Comparison of ENCODE assay signal across 17 cellular contexts in the genomic region with DNA sequence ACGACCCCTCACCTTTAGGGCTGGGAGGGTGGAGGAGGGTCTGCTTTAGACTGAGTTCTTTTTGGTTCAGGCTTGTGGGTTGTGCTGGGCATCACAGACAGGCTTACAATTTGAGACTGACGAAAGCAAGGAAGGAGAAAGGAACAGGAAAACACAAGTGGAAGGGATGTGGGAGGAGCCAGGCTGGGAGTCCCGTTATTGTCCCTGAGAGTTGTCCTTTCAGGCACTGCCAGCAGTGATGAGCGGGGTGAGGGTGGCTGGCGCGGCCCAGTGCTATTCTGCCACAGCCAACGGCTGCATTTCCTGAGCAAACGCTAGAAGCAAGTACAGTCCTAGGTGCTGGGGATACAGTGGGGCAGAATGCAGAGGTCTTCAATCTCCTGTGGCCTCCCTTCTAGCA. TPM values are rescaled to one million over a fixed set of nuclear protein-coding genes. Genes with fewer than 3 reads are reported as not detected.
DNase-seq lines count a peak whose midpoint lies in the region; ATAC-seq and TF ChIP-seq lines count a peak whose summit lies in the region.
"Had no signal": no experiment of that assay in that cellular context is flagged by ENCODE, and none has a peak within 500 bp of the region (broad histone marks: within the 10 kb centered on the region; RNA-seq: fewer than 3 reads in every experiment).

No MANE protein-coding gene starts in this region.

- H3K27me3 ChIP-seq in heart right ventricle (no peaks in the 10 kb centered on the region), neuronal stem cell (ENCODE audit: control insufficient read depth in 3 of 3, insufficient read depth in 3 of 3, low read depth in 1 of 3, low read length in 3 of 3) (no peaks in the 10 kb centered on the region), left lung (no peaks in the 10 kb centered on the region)

- H3K18ac ChIP-seq in neuronal stem cell (ENCODE audit: low read length) = peak overlapping the region; percentile 38

- H2BK5ac ChIP-seq in neuronal stem cell (ENCODE audit: low read length) = no peak overlapping the region

- no peak overlapping the region for H2AK5ac ChIP-seq in neuronal stem cell (ENCODE audit: low read depth, low read length)

- ATAC-seq in heart right ventricle (peak in 7 of 8 donors; percentile 26 to 64 (median 33)), HG02852 (IDR thresholded peaks at IDR 0.05; ENCODE audit: unreplicated experiment) (no peak), left lung (no peak)

- intact Hi-C loops in heart right ventricle (cut with DNase I) (no loop called here), CD14-positive monocyte (cut with micrococcal nuclease) (loop anchor here in 1 of 2 donors (10.0 kb wide), 1 partner anchor 193 kb away; a partner anchor contains a TSS), left lung (cut with DNase I) (no loop called here)

- no peak overlapping the region for H2BK15ac ChIP-seq in neuronal stem cell (ENCODE audit: low read length)

- H2BK12ac ChIP-seq in neuronal stem cell (ENCODE audit: low read length) = no peak overlapping the region

- H3K23ac ChIP-seq in neuronal stem cell (ENCODE audit: low read depth, low read length, poor library complexity) = no peak overlapping the region

- WGBS in heart right ventricle, 2 donors = 20 to 36% methylated on average over 8 of the region's 8 CpGs
- no CpG with 5 or more reads among the region's 8 CpGs for WGBS in neuronal stem cell (ENCODE audit: extremely low coverage in 2 of 2, insufficient read length in 2 of 2, insufficient replicate concordance in 1 of 2), 2 donors

- H3K36me3 Mint-ChIP-seq in CD14-positive monocyte = no peaks in the 10 kb centered on the region
- H3K36me3 Mint-ChIP-seq: activated naive CD8-positive, alpha-beta T cell had no signal

- no peaks in the 10 kb centered on the region for H3K79me1 ChIP-seq in neuronal stem cell (ENCODE audit: low read depth, low read length)

- H2BK120ac ChIP-seq in neuronal stem cell (ENCODE audit: low read depth, low read length) = no peak overlapping the region

- H3K4me3 ChIP-seq in heart right ventricle (no peak overlapping the region), neuronal stem cell (ENCODE audit: low read length in 2 of 2) (no peak overlapping the region), left lung (no peak overlapping the region)

- H3K27ac Mint-ChIP-seq in CD14-positive monocyte = no peak overlapping the region
- H3K27ac Mint-ChIP-seq: activated naive CD8-positive, alpha-beta T cell had no signal

- peaks cover 9% of the 10 kb centered on the region for H3K4me1 Mint-ChIP-seq in CD14-positive monocyte

- H3K9me3 Mint-ChIP-seq in CD14-positive monocyte = peaks cover 0 to 5% (median 0%) of the 10 kb centered on the region in 7 donors

- H3K14ac ChIP-seq in neuronal stem cell (ENCODE audit: low read length) = no peak overlapping the region

- no peak overlapping the region for H4K8ac ChIP-seq in neuronal stem cell (ENCODE audit: low read depth, low read length)

- H3K9me3 ChIP-seq in heart right ventricle (no peaks in the 10 kb centered on the region), neuronal stem cell (replicated peaks in 1 of 2; ENCODE audit: control insufficient read depth in 2 of 2, insufficient read depth in 1 of 2, low read depth in 1 of 2, low read length in 2 of 2) (no peaks in the 10 kb centered on the region), left lung (no peaks in the 10 kb centered on the region)

- H3K36me3 ChIP-seq in heart right ventricle (no peaks in the 10 kb centered on the region), neuronal stem cell (replicated peaks in 1 of 2; ENCODE audit: control insufficient read depth in 2 of 2, insufficient read depth in 2 of 2, low read length in 2 of 2) (no peaks in the 10 kb centered on the region), left lung (no peaks in the 10 kb centered on the region)

- peak overlapping the region; percentile 72 for H2AFZ ChIP-seq in neuronal stem cell (ENCODE audit: low read length)

- peak; percentile 33 for DNase-seq in DMS153 (lab: John Stamatoyannopoulos, UW)
- no peak for DNase-seq in DMS153 treated with DMSO at 0.1 percent for 48 hours (lab: John Stamatoyannopoulos, UW; ENCODE audit: unreplicated experiment)
- peak; percentile 63 for DNase-seq in SK-N-DZ (ENCODE audit: low spot score)
- no peak for DNase-seq in heart right ventricle
- DNase-seq in neuronal stem cell (ENCODE audit: low spot score) = no peak
- DNase-seq in CD14-positive monocyte (ENCODE audit: low spot score) = no peak
- no peak for DNase-seq in left lung
- DNase-seq: activated CD4-positive, alpha-beta T cell treated with anti-CD3 and anti-CD28 coated beads for 1 hour; effector memory CD4-positive, alpha-beta T cell; midbrain; NCI-H1436; NCI-H345; NK-92 treated with Interleukin-12 subunit alpha and Interleukin-12 subunit beta, amount 100 ng/mL, for 24 hours; retina had no signal

- H3K27ac ChIP-seq in heart right ventricle = peak overlapping the region in 6 of 10 donors; percentile 13 to 72 (median 55)
- peak overlapping the region; percentile 37 for H3K27ac ChIP-seq in neuronal stem cell (replicated peaks; ENCODE audit: low read length)
- no peak overlapping the region for H3K27ac ChIP-seq in left lung
- H3K27ac ChIP-seq: 22Rv1 had no signal

- no peak overlapping the region for H3K4me3 Mint-ChIP-seq in CD14-positive monocyte
- H3K4me3 Mint-ChIP-seq: activated naive CD8-positive, alpha-beta T cell had no signal

- H3K4me2 ChIP-seq in neuronal stem cell (ENCODE audit: insufficient read depth, low read length, poor library complexity, severe bottlenecking) = no peak overlapping the region

- H3K4me1 ChIP-seq in heart right ventricle (peaks cover 0 to 41% (median 7%) of the 10 kb centered on the region in 9 donors), neuronal stem cell (ENCODE audit: control insufficient read depth in 2 of 2, insufficient read depth in 1 of 2, low read depth in 1 of 2, low read length in 2 of 2) (peaks cover 6 to 10% of the 10 kb centered on the region in 2 donors), left lung (peaks cover 0 to 3% of the 10 kb centered on the region in 2 donors)

- no peak for TF ChIP-seq CTCF in heart right ventricle (IDR thresholded peaks at IDR 0.05)
- TF ChIP-seq CTCF in CD14-positive monocyte (IDR thresholded peaks at IDR 0.05) = no peak
- no peak for TF ChIP-seq CTCF in left lung (IDR thresholded peaks at IDR 0.05)

- no peak overlapping the region for H3K9ac ChIP-seq in neuronal stem cell (ENCODE audit: low read depth, low read length, poor library complexity)

- no peak overlapping the region for H3K4ac ChIP-seq in neuronal stem cell (ENCODE audit: low read length)

- H4K91ac ChIP-seq in neuronal stem cell (ENCODE audit: low read depth, low read length, poor library complexity) = no peak overlapping the region

- peaks cover 21 to 22% (median 22%) of the 10 kb centered on the region in 3 donors for H3K27me3 Mint-ChIP-seq in CD14-positive monocyte (ENCODE audit: low read depth in 3 of 3)

RNA-seq across cellular contexts. Expression of a gene that starts 29.2 kb away (rescaled TPM):
- polyA plus RNA-seq in SK-N-DZ (2014; cell fraction: cytosol; rRNA removed) = 19.9 and 23.4 TPM in 2 replicates
- polyA plus RNA-seq in SK-N-DZ (2014; cell fraction: nucleus; rRNA removed) = 34.1 and 38.4 TPM in 2 replicates
- total RNA-seq in heart right ventricle (100 to 1,000 TPM; 105 to 401 (median 299) TPM), left lung (10 to 100 TPM; 35.6 to 36.8 TPM)
- polyA plus RNA-seq in heart right ventricle (10 to 100 TPM; 63.0 to 83.9 TPM), CD14-positive monocyte (under 1 TPM; 0.15 to 0.34 TPM)
- 12.5 TPM for polyA plus RNA-seq in neuronal stem cell (2013, experiment 1 of 2)
- polyA plus RNA-seq in neuronal stem cell (2013, experiment 2 of 2) = 12.5 TPM

Comparison
In these comparisons a context has a peak if more than half of its experiments do, and no peak if none do; other contexts are left out.
1. DNase-seq: peak in DMS153 (single experiment) and SK-N-DZ (single experiment); none in DMS153 treated with DMSO at 0.1 percent for 48 hours (single experiment), heart right ventricle (0 of 2), neuronal stem cell (single experiment), CD14-positive monocyte (single experiment) and left lung (0 of 2).
2. ATAC-seq: peak in heart right ventricle (7 of 8); none in HG02852 (single experiment) and left lung (single experiment).
3. H3K27ac ChIP-seq: peak in heart right ventricle (6 of 10) and neuronal stem cell (single experiment); none in left lung (0 of 2).